8 cellular contexts compared by ENCODE assay signal in genomic region chr2:196263181-196263747, GRCh38.
DNase-seq lines count a peak whose midpoint lies in the region; ATAC-seq and TF ChIP-seq lines count a peak whose summit lies in the region.

No MANE protein-coding gene starts in this region.

- no peaks in the 10 kb centered on the region for H3K27me3 ChIP-seq in SJCRH30

- H3K9me3 Mint-ChIP-seq in naive thymus-derived CD8-positive, alpha-beta T cell = no peaks in the 10 kb centered on the region

- DNase-seq in Ammon's horn (ENCODE audit: low spot score) = peak; percentile 56
- DNase-seq in SJCRH30 = peak; percentile 85 to 96
- DNase-seq in cardiac fibroblast (ENCODE audit: low read depth in 2 of 2) = peak; percentile 47 to 56
- peak in 9 of 10 donors; percentile 29 to 85 (median 61) for DNase-seq in naive thymus-derived CD8-positive, alpha-beta T cell
- no peak for DNase-seq in NCI-H2107 treated with DMSO at 0.1 percent for 48 hours (lab: John Stamatoyannopoulos, UW; ENCODE audit: unreplicated experiment)
- no peak for DNase-seq in GM03348 (ENCODE audit: low spot score)

- H3K36me3 ChIP-seq in SJCRH30 = no peaks in the 10 kb centered on the region

- TF ChIP-seq CTCF in cardiac fibroblast (IDR thresholded peaks at IDR 0.05; ENCODE audit: low read depth, low read length) = no peak

- POLR2A ChIA-PET in naive thymus-derived CD8-positive, alpha-beta T cell (lab: Charles Lee) = interaction anchor here (0.7 to 6.0 kb wide), 10 partner anchors 14 to 106 kb away, joined by 3 to 52 read pairs (median 3); partner anchors contain the start of gene STK17B

- H3K4me1 ChIP-seq in SJCRH30 = peaks cover 56% of the 10 kb centered on the region

- peak; percentile 95 for ATAC-seq in GM19035 (IDR thresholded peaks at IDR 0.05; ENCODE audit: unreplicated experiment)
- peak; percentile 96 for ATAC-seq in HG03139 (IDR thresholded peaks at IDR 0.05; ENCODE audit: unreplicated experiment)
- peak; percentile 86 to 92 for ATAC-seq in naive thymus-derived CD8-positive, alpha-beta T cell

- no peaks in the 10 kb centered on the region for H3K36me3 Mint-ChIP-seq in naive thymus-derived CD8-positive, alpha-beta T cell

- H3K4me1 Mint-ChIP-seq in naive thymus-derived CD8-positive, alpha-beta T cell = peaks cover 31 to 88% (median 69%) of the 10 kb centered on the region in 4 donors

- no peaks in the 10 kb centered on the region for H3K9me3 ChIP-seq in SJCRH30 (replicated peaks)

- peak overlapping the region; percentile 89 to 99 (median 96) for H3K27ac Mint-ChIP-seq in naive thymus-derived CD8-positive, alpha-beta T cell

- H3K27me3 Mint-ChIP-seq in naive thymus-derived CD8-positive, alpha-beta T cell = no peaks in the 10 kb centered on the region

- peak overlapping the region; percentile 41 for H3K4me3 ChIP-seq in SJCRH30
- no peak overlapping the region for H3K4me3 ChIP-seq in cardiac fibroblast (replicated peaks in 1 of 2; ENCODE audit: low read depth in 2 of 2, low read length in 2 of 2)

- peak overlapping the region; percentile 53 to 80 (median 70) for H3K4me3 Mint-ChIP-seq in naive thymus-derived CD8-positive, alpha-beta T cell

- H3K27ac ChIP-seq in SJCRH30 = peak overlapping the region; percentile 78

Comparison
In these comparisons a context has a peak if more than half of its experiments do, and no peak if none do; other contexts are left out.
1. DNase-seq: peak in Ammon's horn (single experiment), SJCRH30 (2 of 2), cardiac fibroblast (2 of 2) and naive thymus-derived CD8-positive, alpha-beta T cell (9 of 10); none in NCI-H2107 treated with DMSO at 0.1 percent for 48 hours (single experiment) and GM03348 (single experiment).
2. Peak in every context shown above with its lines, with median percentiles within 50 percentile points of each other: ATAC-seq.